20 cellular contexts compared by ENCODE assay signal in genomic region chr6:170366248-170366960, GRCh38. TPM values are rescaled to one million over a fixed set of nuclear protein-coding genes. Genes with fewer than 3 reads are reported as not detected.
A peak's percentile ranks its signal among the peaks of the same experiment; 100 is the strongest.
DNase-seq lines count a peak whose midpoint lies in the region; ATAC-seq, FAIRE-seq and TF ChIP-seq lines count a peak whose summit lies in the region.
"Had no signal": no experiment of that assay in that cellular context is flagged by ENCODE, and none has a peak within 500 bp of the region (broad histone marks: within the 10 kb centered on the region; RNA-seq: fewer than 3 reads in every experiment).

No MANE protein-coding gene starts in this region.

- H3K36me3 Mint-ChIP-seq in activated CD4-positive, alpha-beta T cell treated with anti-CD3 and anti-CD28 coated beads for 36 hours (ENCODE audit: low read depth), result peaks cover 20% of the 10 kb centered on the region
- H3K36me3 Mint-ChIP-seq in activated CD4-positive, alpha-beta T cell treated with anti-CD3 and anti-CD28 coated beads, Interleukin-2, amount 10 ng/mL, durations not matched to agents 7 days and 5 days (ENCODE audit: low read depth), result peaks cover 20% of the 10 kb centered on the region

- DNase-seq in activated CD4-positive, alpha-beta T cell treated with anti-CD3 and anti-CD28 coated beads for 36 hours, result no peak
- no peak for DNase-seq in activated CD4-positive, alpha-beta T cell treated with anti-CD3 and anti-CD28 coated beads, Interleukin-2, amount 10 ng/mL, durations not matched to agents 7 days and 5 days
- DNase-seq in SK-MEL-5 (ENCODE audit: low read depth, low spot score) (peak; percentile 33), HepG2 (ENCODE audit: low spot score) (peak; percentile 85), psoas muscle (no peak), 8988T (no peak), NOMO-1 (lab: John Stamatoyannopoulos, UW; ENCODE audit: unreplicated experiment in 2 of 2) (no peak), SHP77 (lab: John Stamatoyannopoulos, UW) (no peak)
- DNase-seq: effector CD8-positive, alpha-beta T cell; glutamatergic neuron; KG1; mammary epithelial cell; NCI-H187 treated with DMSO at 0.1 percent for 48 hours; stimulated activated CD4-positive, alpha-beta T cell treated with anti-CD3 and anti-CD28 coated beads, Interleukin-2, amount 100 ng/mL, for 24 hours; T-helper 17 cell had no signal

- no peak overlapping the region for H3K9ac ChIP-seq in HepG2 (ENCODE audit: insufficient read depth, low read depth, low read length)

- peak overlapping the region; percentile 28 for H3K4me2 ChIP-seq in HepG2 (ENCODE audit: low read depth, low read length)

- peak overlapping the region; percentile 61 for H3K27ac ChIP-seq in HepG2 (ENCODE audit: extremely low read length, insufficient read depth, low read length)
- H3K27ac ChIP-seq in psoas muscle, result no peak overlapping the region
- H3K27ac ChIP-seq: neutrophil, VCaP had no signal

- H3K9me3 ChIP-seq in HepG2 (ENCODE audit: low read length) (no peaks in the 10 kb centered on the region), psoas muscle (no peaks in the 10 kb centered on the region)
- H3K9me3 ChIP-seq: BE2C, neutrophil had no signal

- WGBS in HepG2 (ENCODE audit: low lambda C conversion rate), result 61% methylated on average over 11 of the region's 11 CpGs
- WGBS in psoas muscle, 3 donors, result 74 to 80% (median 76%) methylated on average over 11 of the region's 11 CpGs

- BruUV-seq in HepG2 (replicated peaks; lab: Mats Ljungman, UMichigan), result no TSS peak

- no peak for TF ChIP-seq RAD21 in HepG2 (CRISPR knock-in tag; IDR thresholded peaks at IDR 0.05)

- no peak for ATAC-seq in activated CD4-positive, alpha-beta T cell treated with anti-CD3 and anti-CD28 coated beads for 36 hours
- ATAC-seq in HepG2, result peak; percentile 91
- peak in 3 of 4 donors; percentile 23 to 38 (median 34) for ATAC-seq in psoas muscle
- ATAC-seq: T-helper 17 cell had no signal

- no peak for TF ChIP-seq POLR2A in HepG2 (IDR thresholded peaks at IDR 0.05; ENCODE audit: insufficient read depth in 1 of 2, low read depth in 2 of 2, low read length in 2 of 2)

- in situ Hi-C loops in SK-MEL-5 (cut with HindIII; ENCODE audit: low pct_unique_long_range_greater_than_20kb, low sequenced_read_pairs) (no loop called here), HepG2 (cut with HindIII; ENCODE audit: extremely low pct_ligation_motif_present, low pct_unique_long_range_greater_than_20kb) (no loop called here)

- POLR2A ChIA-PET in activated CD4-positive, alpha-beta T cell treated with anti-CD3 and anti-CD28 coated beads for 36 hours (lab: Charles Lee), result no interaction called here
- POLR2A ChIA-PET in activated CD4-positive, alpha-beta T cell treated with anti-CD3 and anti-CD28 coated beads, Interleukin-2, amount 10 ng/mL, durations not matched to agents 7 days and 5 days (lab: Charles Lee), result no interaction called here
- POLR2A ChIA-PET in HepG2 (lab: Yijun Ruan, JAX), result no interaction called here

- TF ChIP-seq EP300 in HepG2 (IDR thresholded peaks at IDR 0.05; ENCODE audit: low read depth in 2 of 2, low read length in 2 of 2) (peak; percentile 34 to 84; a peak in 2 of 4 replicates), HepG2 (CRISPR knock-in tag; IDR thresholded peaks at IDR 0.05; ENCODE audit: borderline replicate concordance) (no peak)

- CTCF ChIA-PET in activated CD4-positive, alpha-beta T cell treated with anti-CD3 and anti-CD28 coated beads for 36 hours (lab: Charles Lee), result no interaction called here
- CTCF ChIA-PET in activated CD4-positive, alpha-beta T cell treated with anti-CD3 and anti-CD28 coated beads, Interleukin-2, amount 10 ng/mL, durations not matched to agents 7 days and 5 days (lab: Charles Lee), result interaction anchor here (1.1 kb wide), 1 partner anchor 22 kb away, joined by 3 read pairs; no protein-coding TSS in a partner anchor
- CTCF ChIA-PET in HepG2 (lab: Yijun Ruan, JAX; ENCODE audit: low intra/inter-chr PET ratio, low total read pairs), result no interaction called here

- H3K4me3 ChIP-seq in HepG2 (replicated peaks in 1 of 3; ENCODE audit: insufficient read depth in 1 of 3, low read depth in 2 of 3, low read length in 3 of 3), result no peak overlapping the region
- no peak overlapping the region for H3K4me3 ChIP-seq in psoas muscle

- no peaks in the 10 kb centered on the region for H3K27me3 Mint-ChIP-seq in activated CD4-positive, alpha-beta T cell treated with anti-CD3 and anti-CD28 coated beads for 36 hours
- no peaks in the 10 kb centered on the region for H3K27me3 Mint-ChIP-seq in activated CD4-positive, alpha-beta T cell treated with anti-CD3 and anti-CD28 coated beads, Interleukin-2, amount 10 ng/mL, durations not matched to agents 7 days and 5 days
- H3K27me3 Mint-ChIP-seq: T-helper 17 cell had no signal

- H3K27ac Mint-ChIP-seq in activated CD4-positive, alpha-beta T cell treated with anti-CD3 and anti-CD28 coated beads for 36 hours, result peak overlapping the region; percentile 35
- no peak overlapping the region for H3K27ac Mint-ChIP-seq in activated CD4-positive, alpha-beta T cell treated with anti-CD3 and anti-CD28 coated beads, Interleukin-2, amount 10 ng/mL, durations not matched to agents 7 days and 5 days
- H3K27ac Mint-ChIP-seq: activated T-helper 2 cell treated with anti-CD3 and anti-CD28 coated beads, Interferon-gamma antibody, Interleukin-2, Interleukin-4, amounts not matched to agents 10 μg/mL and 5 μg/mL and 100 μg/mL, durations not matched to agents 14 hours and 24 hours and 36 hours; T-helper 17 cell had no signal

- H3K9me3 Mint-ChIP-seq in activated CD4-positive, alpha-beta T cell treated with anti-CD3 and anti-CD28 coated beads for 36 hours (ENCODE audit: low read depth), result no peaks in the 10 kb centered on the region
- no peaks in the 10 kb centered on the region for H3K9me3 Mint-ChIP-seq in activated CD4-positive, alpha-beta T cell treated with anti-CD3 and anti-CD28 coated beads, Interleukin-2, amount 10 ng/mL, durations not matched to agents 7 days and 5 days
- H3K9me3 Mint-ChIP-seq: activated T-helper 2 cell treated with anti-CD3 and anti-CD28 coated beads, Interferon-gamma antibody, Interleukin-2, Interleukin-4, amounts not matched to agents 10 μg/mL and 5 μg/mL and 100 μg/mL, durations not matched to agents 14 hours and 24 hours and 36 hours had no signal

- H3K27me3 ChIP-seq in HepG2 (ENCODE audit: control insufficient read depth in 1 of 2, insufficient read depth in 2 of 2, low read length in 2 of 2), result no peaks in the 10 kb centered on the region
- H3K27me3 ChIP-seq in psoas muscle (ENCODE audit: insufficient read depth in 3 of 3, low read length in 2 of 3), result no peaks in the 10 kb centered on the region
- H3K27me3 ChIP-seq: BE2C, neutrophil had no signal

- no peaks in the 10 kb centered on the region for H3K79me2 ChIP-seq in HepG2 (ENCODE audit: insufficient read depth, low read length)

- FAIRE-seq in HepG2 (lab: Jason Lieb, UNC), result peak; percentile 94
- FAIRE-seq: D721Med had no signal

- H3K36me3 ChIP-seq in HepG2 (replicated peaks in 1 of 2; ENCODE audit: control insufficient read depth in 1 of 2, insufficient read depth in 2 of 2, low read length in 2 of 2) (peaks cover 5 to 25% of the 10 kb centered on the region in 2 experiments), psoas muscle (ENCODE audit: insufficient read depth in 1 of 2, low read depth in 1 of 2) (peaks cover 0 to 26% of the 10 kb centered on the region in 2 donors)

- no peak overlapping the region for H2AFZ ChIP-seq in HepG2 (ENCODE audit: low read length)

- TF ChIP-seq CTCF in HepG2 (CRISPR knock-in tag; IDR thresholded peaks at IDR 0.05), result no peak
- TF ChIP-seq CTCF in psoas muscle (IDR thresholded peaks at IDR 0.05), result no peak

- intact Hi-C loops in activated CD4-positive, alpha-beta T cell treated with anti-CD3 and anti-CD28 coated beads for 36 hours (cut with DNase I, micrococcal nuclease), result no loop called here
- intact Hi-C loops in HepG2 (cut with micrococcal nuclease; ENCODE audit: unreplicated experiment), result no loop called here
- intact Hi-C loops in psoas muscle (cut with DNase I), result loop anchor here in 1 of 2 donors (5.0 kb wide), 1 partner anchor 49 kb away; no protein-coding TSS in a partner anchor

- H3K4me3 Mint-ChIP-seq in activated CD4-positive, alpha-beta T cell treated with anti-CD3 and anti-CD28 coated beads for 36 hours, result no peak overlapping the region
- no peak overlapping the region for H3K4me3 Mint-ChIP-seq in activated CD4-positive, alpha-beta T cell treated with anti-CD3 and anti-CD28 coated beads, Interleukin-2, amount 10 ng/mL, durations not matched to agents 7 days and 5 days
- H3K4me3 Mint-ChIP-seq: T-helper 17 cell had no signal

- H4K20me1 ChIP-seq in HepG2 (ENCODE audit: insufficient read depth, low read length), result no peaks in the 10 kb centered on the region

- H3K4me1 ChIP-seq in HepG2 (ENCODE audit: insufficient read depth, low read length) (peaks cover 56% of the 10 kb centered on the region), psoas muscle (peaks cover 9% of the 10 kb centered on the region)

- peaks cover 9% of the 10 kb centered on the region for H3K4me1 Mint-ChIP-seq in activated CD4-positive, alpha-beta T cell treated with anti-CD3 and anti-CD28 coated beads for 36 hours
- H3K4me1 Mint-ChIP-seq in activated CD4-positive, alpha-beta T cell treated with anti-CD3 and anti-CD28 coated beads, Interleukin-2, amount 10 ng/mL, durations not matched to agents 7 days and 5 days, result peaks cover 15% of the 10 kb centered on the region

RNA-seq across cellular contexts. Expression of gene FAM120B, which starts 59.8 kb away (rescaled TPM):
- total RNA-seq in activated CD4-positive, alpha-beta T cell treated with anti-CD3 and anti-CD28 coated beads for 36 hours, result 10 to 100 TPM; 21.9 to 26.3 TPM
- total RNA-seq in activated CD4-positive, alpha-beta T cell treated with anti-CD3 and anti-CD28 coated beads, Interleukin-2, amount 10 ng/mL, durations not matched to agents 7 days and 5 days, result 10 to 100 TPM; 29.8 to 33.0 TPM
- total RNA-seq in SK-MEL-5 (2014; rRNA removed; shearing (Covaris generic)), result 11.1 and 11.3 TPM in 2 replicates
- polyA plus RNA-seq in SK-MEL-5 (2015; cell fraction: cytosol; rRNA removed), result 16.8 and 17.6 TPM in 2 replicates
- polyA plus RNA-seq in SK-MEL-5 (2015; cell fraction: nucleus; rRNA removed), result 27.6 and 28.2 TPM in 2 replicates
- total RNA-seq in HepG2 (2016; rRNA removed; fragmentation: Illumina TruSeq; extraction: Trizol) (10.7 and 18.3 TPM in 2 replicates), psoas muscle (10 to 100 TPM; 17.2 to 24.2 (median 23.7) TPM)
- total RNA-seq in HepG2 (2016; cell fraction: cytosol; rRNA removed; fragmentation: Illumina TruSeq; extraction: Trizol; ENCODE audit: low read depth), result 14.5 and 14.8 TPM in 2 replicates
- 10.1 and 18.3 TPM in 2 replicates for total RNA-seq in HepG2 (2016; cell fraction: insoluble cytoplasmic fraction; rRNA removed; fragmentation: Illumina TruSeq; extraction: Trizol)
- 18.9 and 22.2 TPM in 2 replicates for total RNA-seq in HepG2 (2016; cell fraction: membrane; rRNA removed; fragmentation: Illumina TruSeq; extraction: Trizol)
- 16.8 and 19.1 TPM in 2 replicates for total RNA-seq in HepG2 (2016; cell fraction: nucleus; rRNA removed; fragmentation: Illumina TruSeq; extraction: Trizol)
- polyA plus RNA-seq in HepG2 (2011; rRNA removed) (9.2 and 10.8 TPM in 2 replicates), psoas muscle (10 to 100 TPM in 1 of 3 donors, 1 to 10 TPM in 2; 9.2 to 19.4 (median 9.4) TPM)
- 6.1 and 6.8 TPM in 2 replicates for polyA plus RNA-seq in HepG2 (2011; cell fraction: cytosol; rRNA removed)
- polyA plus RNA-seq in HepG2 (2011; cell fraction: nucleus; rRNA removed), result 11.2 and 14.9 TPM in 2 replicates
- polyA plus RNA-seq in HepG2 (2012), result 10.6 and 12.8 TPM in 2 replicates
- 1.4 and 1.6 TPM in 2 replicates for polyA plus RNA-seq in HepG2 (2016; cell fraction: cytosol; fragmentation: Illumina TruSeq; extraction: Trizol; ENCODE audit: low read depth)
- polyA plus RNA-seq in HepG2 (2016; cell fraction: insoluble cytoplasmic fraction; fragmentation: Illumina TruSeq; extraction: Trizol; ENCODE audit: low read depth), result 21.6 TPM in 2 replicates
- 2.6 and 3.5 TPM in 2 replicates for polyA plus RNA-seq in HepG2 (2016; cell fraction: membrane; fragmentation: Illumina TruSeq; extraction: Trizol; ENCODE audit: low read depth)
- polyA plus RNA-seq in HepG2 (2016; cell fraction: nucleus; fragmentation: Illumina TruSeq; extraction: Trizol; ENCODE audit: insufficient read depth, low read depth), result 17.9 and 21.0 TPM in 2 replicates
- 18.9 and 22.3 TPM in 2 replicates for polyA minus RNA-seq in HepG2 (2011; rRNA and poly(A)+ RNA removed; ENCODE audit: low replicate concordance)
- 8.3 and 10.0 TPM in 2 replicates for polyA minus RNA-seq in HepG2 (2011; cell fraction: cytosol; rRNA and poly(A)+ RNA removed)
- 39.7 and 55.7 TPM in 2 replicates for polyA minus RNA-seq in HepG2 (2011; cell fraction: nucleus; rRNA and poly(A)+ RNA removed)

Comparison
In these comparisons a context has a peak if more than half of its experiments do, and no peak if none do; other contexts are left out.
1. DNase-seq: peak in SK-MEL-5 (single experiment) and HepG2 (single experiment); none in activated CD4-positive, alpha-beta T cell treated with anti-CD3 and anti-CD28 coated beads for 36 hours (single experiment), activated CD4-positive, alpha-beta T cell treated with anti-CD3 and anti-CD28 coated beads, Interleukin-2, amount 10 ng/mL, durations not matched to agents 7 days and 5 days (single experiment), psoas muscle (0 of 2), 8988T (single experiment), NOMO-1 (0 of 2) and SHP77 (0 of 2).